In genomic region chr19:34306213-34306661, GRCh38 we compare ENCODE assay signal across 11 cellular contexts. TPM values are rescaled to one million over a fixed set of nuclear protein-coding genes. Genes with fewer than 3 reads are reported as not detected.
DNase-seq lines count a peak whose midpoint lies in the region; ATAC-seq and TF ChIP-seq lines count a peak whose summit lies in the region.
"Had no signal": no experiment of that assay in that cellular context is flagged by ENCODE, and none has a peak within 500 bp of the region (broad histone marks: within the 10 kb centered on the region; RNA-seq: fewer than 3 reads in every experiment).

No MANE protein-coding gene starts in this region.

- no peak overlapping the region for H3K4me3 Mint-ChIP-seq in activated CD4-positive, alpha-beta T cell treated with anti-CD3 and anti-CD28 coated beads for 36 hours
- H3K4me3 Mint-ChIP-seq in activated CD4-positive, alpha-beta T cell treated with anti-CD3 and anti-CD28 coated beads, Interleukin-2, amount 10 ng/mL, durations not matched to agents 24 days and 14 days: no peak overlapping the region
- H3K4me3 Mint-ChIP-seq in activated CD8-positive, alpha-beta T cell treated with anti-CD3 and anti-CD28 coated beads, Interleukin-2, amount 10 ng/mL, durations not matched to agents 7 days and 5 days: no peak overlapping the region
- H3K4me3 Mint-ChIP-seq: memory B cell had no signal

- no peaks in the 10 kb centered on the region for H3K27me3 Mint-ChIP-seq in activated CD4-positive, alpha-beta T cell treated with anti-CD3 and anti-CD28 coated beads for 36 hours
- H3K27me3 Mint-ChIP-seq in activated CD4-positive, alpha-beta T cell treated with anti-CD3 and anti-CD28 coated beads, Interleukin-2, amount 10 ng/mL, durations not matched to agents 24 days and 14 days: no peaks in the 10 kb centered on the region
- H3K27me3 Mint-ChIP-seq in activated CD8-positive, alpha-beta T cell treated with anti-CD3 and anti-CD28 coated beads, Interleukin-2, amount 10 ng/mL, durations not matched to agents 7 days and 5 days (ENCODE audit: low read depth): no peaks in the 10 kb centered on the region
- H3K27me3 Mint-ChIP-seq: memory B cell had no signal

- H3K36me3 ChIP-seq in mucosa of descending colon (ENCODE audit: low read depth) (no peaks in the 10 kb centered on the region), tibial artery (peaks cover 4 to 9% (median 7%) of the 10 kb centered on the region in 3 donors)

- no peak for TF ChIP-seq CTCF in mucosa of descending colon (IDR thresholded peaks at IDR 0.05)
- TF ChIP-seq CTCF in tibial artery (IDR thresholded peaks at IDR 0.05): no peak

- CTCF ChIA-PET in activated CD4-positive, alpha-beta T cell treated with anti-CD3 and anti-CD28 coated beads for 36 hours (lab: Charles Lee): interaction anchor here (1.3 kb wide), 1 partner anchor 44 kb away, joined by 3 read pairs; no protein-coding TSS in a partner anchor
- CTCF ChIA-PET in activated CD8-positive, alpha-beta T cell treated with anti-CD3 and anti-CD28 coated beads, Interleukin-2, amount 10 ng/mL, durations not matched to agents 7 days and 5 days (lab: Charles Lee): no interaction called here

- peaks cover 56% of the 10 kb centered on the region for H3K4me1 Mint-ChIP-seq in activated CD4-positive, alpha-beta T cell treated with anti-CD3 and anti-CD28 coated beads for 36 hours
- peaks cover 8% of the 10 kb centered on the region for H3K4me1 Mint-ChIP-seq in activated CD4-positive, alpha-beta T cell treated with anti-CD3 and anti-CD28 coated beads, Interleukin-2, amount 10 ng/mL, durations not matched to agents 24 days and 14 days
- peaks cover 21% of the 10 kb centered on the region for H3K4me1 Mint-ChIP-seq in activated CD8-positive, alpha-beta T cell treated with anti-CD3 and anti-CD28 coated beads, Interleukin-2, amount 10 ng/mL, durations not matched to agents 7 days and 5 days (ENCODE audit: low read depth)

- POLR2A ChIA-PET in activated CD4-positive, alpha-beta T cell treated with anti-CD3 and anti-CD28 coated beads for 36 hours (lab: Charles Lee): interaction anchor here (0.8 kb wide), 1 partner anchor 25 kb away, joined by 3 read pairs; no protein-coding TSS in a partner anchor
- POLR2A ChIA-PET in activated CD8-positive, alpha-beta T cell treated with anti-CD3 and anti-CD28 coated beads, Interleukin-2, amount 10 ng/mL, durations not matched to agents 7 days and 5 days (lab: Charles Lee): no interaction called here

- H3K27ac Mint-ChIP-seq in activated CD4-positive, alpha-beta T cell treated with anti-CD3 and anti-CD28 coated beads for 36 hours: peak overlapping the region; percentile 67
- H3K27ac Mint-ChIP-seq in activated CD4-positive, alpha-beta T cell treated with anti-CD3 and anti-CD28 coated beads, Interleukin-2, amount 10 ng/mL, durations not matched to agents 24 days and 14 days: no peak overlapping the region
- H3K27ac Mint-ChIP-seq in activated CD8-positive, alpha-beta T cell treated with anti-CD3 and anti-CD28 coated beads, Interleukin-2, amount 10 ng/mL, durations not matched to agents 7 days and 5 days: no peak overlapping the region

- H3K9me3 ChIP-seq in mucosa of descending colon: no peaks in the 10 kb centered on the region
- no peaks in the 10 kb centered on the region for H3K9me3 ChIP-seq in tibial artery

- intact Hi-C loops in activated CD4-positive, alpha-beta T cell treated with anti-CD3 and anti-CD28 coated beads for 36 hours (cut with DNase I, micrococcal nuclease): loop anchor here in 1 of 2 experiments (5.0 kb wide), 1 partner anchor 784 kb away; the partner anchor contains the start of gene PEPD
- intact Hi-C loops in activated CD4-positive, alpha-beta T cell treated with anti-CD3 and anti-CD28 coated beads, Interleukin-2, amount 10 ng/mL, durations not matched to agents 24 days and 14 days (cut with micrococcal nuclease): no loop called here
- intact Hi-C loops in mucosa of descending colon (cut with DNase I, micrococcal nuclease) (no loop called here), tibial artery (cut with DNase I; ENCODE audit: low total_unique reads) (no loop called here)

- H3K27ac ChIP-seq in caudate nucleus (ENCODE audit: low read depth, low read length): peak overlapping the region; percentile 18
- peak overlapping the region; percentile 62 to 82 for H3K27ac ChIP-seq in tibial artery

- ATAC-seq in activated CD4-positive, alpha-beta T cell treated with anti-CD3 and anti-CD28 coated beads for 36 hours: peak; percentile 68
- ATAC-seq in mucosa of descending colon: peak; percentile 78
- no peak for ATAC-seq in activated CD8-positive, alpha-beta T cell treated with anti-CD3 and anti-CD28 coated beads, Interleukin-2, amount 10 ng/mL, durations not matched to agents 7 days and 5 days

- H3K9me3 Mint-ChIP-seq in activated CD4-positive, alpha-beta T cell treated with anti-CD3 and anti-CD28 coated beads for 36 hours (ENCODE audit: low read depth): no peaks in the 10 kb centered on the region
- H3K9me3 Mint-ChIP-seq in activated CD4-positive, alpha-beta T cell treated with anti-CD3 and anti-CD28 coated beads, Interleukin-2, amount 10 ng/mL, durations not matched to agents 24 days and 14 days: no peaks in the 10 kb centered on the region
- no peaks in the 10 kb centered on the region for H3K9me3 Mint-ChIP-seq in activated CD8-positive, alpha-beta T cell treated with anti-CD3 and anti-CD28 coated beads, Interleukin-2, amount 10 ng/mL, durations not matched to agents 7 days and 5 days (ENCODE audit: insufficient read depth)
- H3K9me3 Mint-ChIP-seq: memory B cell had no signal

- DNase-seq in activated CD4-positive, alpha-beta T cell treated with anti-CD3 and anti-CD28 coated beads for 36 hours: peak; percentile 27
- DNase-seq in activated CD4-positive, alpha-beta T cell treated with anti-CD3 and anti-CD28 coated beads, Interleukin-2, amount 10 ng/mL, durations not matched to agents 24 days and 14 days: no peak
- DNase-seq in caudate nucleus (lab: John Stamatoyannopoulos, UW): no peak
- peak in 1 of 3 donors; percentile 76 for DNase-seq in mucosa of descending colon
- no peak for DNase-seq in tibial artery
- no peak for DNase-seq in occipital lobe (lab: John Stamatoyannopoulos, UW)
- DNase-seq in activated CD8-positive, alpha-beta T cell treated with anti-CD3 and anti-CD28 coated beads, Interleukin-2, amount 10 ng/mL, durations not matched to agents 7 days and 5 days: no peak
- DNase-seq in epidermal melanocyte (ENCODE audit: insufficient read length, low spot score): no peak
- DNase-seq: cerebellar nuclear complex had no signal

- H3K4me3 ChIP-seq in mucosa of descending colon: no peak overlapping the region
- no peak overlapping the region for H3K4me3 ChIP-seq in tibial artery
- H3K4me3 ChIP-seq: smooth muscle cell had no signal

- H3K4me1 ChIP-seq in mucosa of descending colon (ENCODE audit: low read depth): peaks cover 34% of the 10 kb centered on the region
- peaks cover 0 to 60% (median 37%) of the 10 kb centered on the region in 4 donors for H3K4me1 ChIP-seq in tibial artery

- H3K36me3 Mint-ChIP-seq in activated CD4-positive, alpha-beta T cell treated with anti-CD3 and anti-CD28 coated beads for 36 hours (ENCODE audit: low read depth): peaks cover 13% of the 10 kb centered on the region
- H3K36me3 Mint-ChIP-seq in activated CD4-positive, alpha-beta T cell treated with anti-CD3 and anti-CD28 coated beads, Interleukin-2, amount 10 ng/mL, durations not matched to agents 24 days and 14 days (ENCODE audit: low read depth): peaks cover 6% of the 10 kb centered on the region
- peaks cover 6% of the 10 kb centered on the region for H3K36me3 Mint-ChIP-seq in activated CD8-positive, alpha-beta T cell treated with anti-CD3 and anti-CD28 coated beads, Interleukin-2, amount 10 ng/mL, durations not matched to agents 7 days and 5 days (ENCODE audit: low read depth)

- no peaks in the 10 kb centered on the region for H3K27me3 ChIP-seq in tibial artery

RNA-seq across cellular contexts. Expression of gene GARRE1, which starts 51.9 kb away (rescaled TPM):
- 10 to 100 TPM; 14.6 to 16.1 TPM for total RNA-seq in activated CD4-positive, alpha-beta T cell treated with anti-CD3 and anti-CD28 coated beads for 36 hours
- 9.8 and 12.0 TPM in 2 replicates for total RNA-seq in activated CD4-positive, alpha-beta T cell treated with anti-CD3 and anti-CD28 coated beads, Interleukin-2, amount 10 ng/mL, durations not matched to agents 24 days and 14 days
- 10 to 100 TPM; 18.7 to 27.6 (median 27.3) TPM for total RNA-seq in mucosa of descending colon
- total RNA-seq in occipital lobe: 20.7 TPM
- 1 to 10 TPM; 6.3 to 8.3 TPM for total RNA-seq in activated CD8-positive, alpha-beta T cell treated with anti-CD3 and anti-CD28 coated beads, Interleukin-2, amount 10 ng/mL, durations not matched to agents 7 days and 5 days

RNA-seq across cellular contexts. Expression of gene GPI, which starts 58.8 kb away (rescaled TPM):
- 100 to 1,000 TPM; 686 to 839 TPM for total RNA-seq in activated CD4-positive, alpha-beta T cell treated with anti-CD3 and anti-CD28 coated beads for 36 hours
- total RNA-seq in activated CD4-positive, alpha-beta T cell treated with anti-CD3 and anti-CD28 coated beads, Interleukin-2, amount 10 ng/mL, durations not matched to agents 24 days and 14 days: 592 and 598 TPM in 2 replicates
- total RNA-seq in mucosa of descending colon (100 to 1,000 TPM; 247 to 344 (median 296) TPM), occipital lobe (103 TPM)
- 100 to 1,000 TPM; 661 to 697 TPM for total RNA-seq in activated CD8-positive, alpha-beta T cell treated with anti-CD3 and anti-CD28 coated beads, Interleukin-2, amount 10 ng/mL, durations not matched to agents 7 days and 5 days
